Comparison of ENCODE assay signal across 11 cellular contexts in genomic region chr20:44973053-44973452, GRCh38. TPM values are rescaled to one million over a fixed set of nuclear protein-coding genes. Genes with fewer than 3 reads are reported as not detected.
DNase-seq lines count a peak whose midpoint lies in the region; ATAC-seq and TF ChIP-seq lines count a peak whose summit lies in the region.
"Had no signal": no experiment of that assay in that cellular context is flagged by ENCODE, and none has a peak within 500 bp of the region (broad histone marks: within the 10 kb centered on the region; RNA-seq: fewer than 3 reads in every experiment).

No MANE protein-coding gene starts in this region.

- no peak overlapping the region for H3K9ac ChIP-seq in smooth muscle cell (ENCODE audit: low read depth)

- H3K27ac Mint-ChIP-seq in activated CD4-positive, alpha-beta T cell treated with anti-CD3 and anti-CD28 coated beads, Interleukin-2, amount 10 ng/mL, durations not matched to agents 7 days and 5 days, result no peak overlapping the region
- H3K27ac Mint-ChIP-seq in central memory CD8-positive, alpha-beta T cell (ENCODE audit: low read depth), result no peak overlapping the region

- H3K36me3 ChIP-seq in smooth muscle cell (ENCODE audit: low read depth), result peaks cover 3% of the 10 kb centered on the region

- no peak for DNase-seq in activated CD4-positive, alpha-beta T cell treated with anti-CD3 and anti-CD28 coated beads, Interleukin-2, amount 10 ng/mL, durations not matched to agents 7 days and 5 days
- no peak for DNase-seq in activated CD4-positive, alpha-beta T cell treated with anti-CD3 and anti-CD28 coated beads, Interleukin-2, amount 50 U/mL, for 48 hours
- DNase-seq in M059J (ENCODE audit: low read depth) (peak; percentile 85), smooth muscle cell (lab: John Stamatoyannopoulos, UW; ENCODE audit: unreplicated experiment) (no peak), Right ventricle myocardium superior (no peak), GF-D8 (lab: John Stamatoyannopoulos, UW) (no peak), T1000 (lab: John Stamatoyannopoulos, UW) (no peak)
- no peak for DNase-seq in central memory CD8-positive, alpha-beta T cell (ENCODE audit: low spot score in 2 of 2)
- DNase-seq: activated CD4-positive, CD25-positive, alpha-beta regulatory T cell; NCI-H69 had no signal

- CTCF ChIA-PET in activated CD4-positive, alpha-beta T cell treated with anti-CD3 and anti-CD28 coated beads, Interleukin-2, amount 10 ng/mL, durations not matched to agents 7 days and 5 days (lab: Charles Lee), result no interaction called here

- POLR2A ChIA-PET in activated CD4-positive, alpha-beta T cell treated with anti-CD3 and anti-CD28 coated beads, Interleukin-2, amount 10 ng/mL, durations not matched to agents 7 days and 5 days (lab: Charles Lee), result no interaction called here

- no peaks in the 10 kb centered on the region for H3K9me3 Mint-ChIP-seq in activated CD4-positive, alpha-beta T cell treated with anti-CD3 and anti-CD28 coated beads, Interleukin-2, amount 10 ng/mL, durations not matched to agents 7 days and 5 days
- no peaks in the 10 kb centered on the region for H3K9me3 Mint-ChIP-seq in central memory CD8-positive, alpha-beta T cell

- peak overlapping the region; percentile 23 for H3K4me3 Mint-ChIP-seq in activated CD4-positive, alpha-beta T cell treated with anti-CD3 and anti-CD28 coated beads, Interleukin-2, amount 10 ng/mL, durations not matched to agents 7 days and 5 days
- peak overlapping the region; percentile 19 for H3K4me3 Mint-ChIP-seq in central memory CD8-positive, alpha-beta T cell

- intact Hi-C loops in Right ventricle myocardium superior (cut with DNase I), result no loop called here

- H3K36me3 Mint-ChIP-seq in activated CD4-positive, alpha-beta T cell treated with anti-CD3 and anti-CD28 coated beads, Interleukin-2, amount 10 ng/mL, durations not matched to agents 7 days and 5 days (ENCODE audit: low read depth), result peaks cover 83% of the 10 kb centered on the region
- H3K36me3 Mint-ChIP-seq in central memory CD8-positive, alpha-beta T cell (ENCODE audit: insufficient read depth), result peaks cover 59% of the 10 kb centered on the region

- no peaks in the 10 kb centered on the region for H3K27me3 Mint-ChIP-seq in activated CD4-positive, alpha-beta T cell treated with anti-CD3 and anti-CD28 coated beads, Interleukin-2, amount 10 ng/mL, durations not matched to agents 7 days and 5 days
- no peaks in the 10 kb centered on the region for H3K27me3 Mint-ChIP-seq in central memory CD8-positive, alpha-beta T cell

- no peaks in the 10 kb centered on the region for H4K20me1 ChIP-seq in smooth muscle cell (ENCODE audit: low read depth)

- H3K9me3 ChIP-seq in smooth muscle cell (replicated peaks; ENCODE audit: low read depth), result no peaks in the 10 kb centered on the region
- H3K9me3 ChIP-seq: thoracic aorta had no signal

- no peak for ATAC-seq in central memory CD8-positive, alpha-beta T cell (replicated peaks; ENCODE audit: extremely low read depth, poor library complexity, severe bottlenecking)
- ATAC-seq in Right ventricle myocardium superior (ENCODE audit: poor library complexity), result no peak

- H2AFZ ChIP-seq in smooth muscle cell (ENCODE audit: low read depth), result no peak overlapping the region

- H3K79me2 ChIP-seq in smooth muscle cell (ENCODE audit: low read depth), result peaks cover 40% of the 10 kb centered on the region

- no peaks in the 10 kb centered on the region for H3K4me1 ChIP-seq in smooth muscle cell (ENCODE audit: low read depth)

- H3K4me1 Mint-ChIP-seq in activated CD4-positive, alpha-beta T cell treated with anti-CD3 and anti-CD28 coated beads, Interleukin-2, amount 10 ng/mL, durations not matched to agents 7 days and 5 days, result peaks cover 76% of the 10 kb centered on the region
- H3K4me1 Mint-ChIP-seq in central memory CD8-positive, alpha-beta T cell, result peaks cover 86% of the 10 kb centered on the region

- 23% methylated on average over 2 of the region's 2 CpGs for WGBS in smooth muscle cell (ENCODE audit: low lambda C conversion rate)

- H3K4me3 ChIP-seq in smooth muscle cell, result no peak overlapping the region
- H3K4me3 ChIP-seq: thoracic aorta had no signal

- no peak overlapping the region for H3K4me2 ChIP-seq in smooth muscle cell

- no peaks in the 10 kb centered on the region for H3K27me3 ChIP-seq in smooth muscle cell (ENCODE audit: low read depth)

- peak overlapping the region; percentile 74 for H3K27ac ChIP-seq in smooth muscle cell (ENCODE audit: low read depth)
- H3K27ac ChIP-seq: thoracic aorta had no signal

- no peak for TF ChIP-seq CTCF in smooth muscle cell (IDR thresholded peaks at IDR 0.05; ENCODE audit: borderline replicate concordance, insufficient read depth, poor library complexity, severe bottlenecking)

- H3F3A ChIP-seq in smooth muscle cell (ENCODE audit: low read depth), result no peaks in the 10 kb centered on the region

RNA-seq across cellular contexts. Expression of gene STK4, which starts 6.7 kb away (rescaled TPM):
- 100 to 1,000 TPM; 201 to 229 TPM for total RNA-seq in activated CD4-positive, alpha-beta T cell treated with anti-CD3 and anti-CD28 coated beads, Interleukin-2, amount 10 ng/mL, durations not matched to agents 7 days and 5 days
- 39.0 and 56.0 TPM in 2 replicates for total RNA-seq in M059J (2014; rRNA removed; shearing (Covaris generic))
- total RNA-seq in smooth muscle cell (24.2 and 33.5 TPM in 2 replicates), Right ventricle myocardium superior (8.9 TPM)
- polyA plus RNA-seq in smooth muscle cell, result 16.8 and 24.8 TPM in 2 replicates

RNA-seq across cellular contexts. Expression of gene TOMM34, which starts 12.9 kb away (rescaled TPM):
- 10 to 100 TPM; 21.4 to 23.3 TPM for total RNA-seq in activated CD4-positive, alpha-beta T cell treated with anti-CD3 and anti-CD28 coated beads, Interleukin-2, amount 10 ng/mL, durations not matched to agents 7 days and 5 days
- 113 and 118 TPM in 2 replicates for total RNA-seq in M059J (2014; rRNA removed; shearing (Covaris generic))
- total RNA-seq in smooth muscle cell, result 24.4 and 34.9 TPM in 2 replicates
- 27.2 and 50.0 TPM in 2 replicates for polyA plus RNA-seq in smooth muscle cell
- total RNA-seq in Right ventricle myocardium superior, result 9.3 TPM
